ENCODE assay signal across 15 cellular contexts in the genomic region with DNA sequence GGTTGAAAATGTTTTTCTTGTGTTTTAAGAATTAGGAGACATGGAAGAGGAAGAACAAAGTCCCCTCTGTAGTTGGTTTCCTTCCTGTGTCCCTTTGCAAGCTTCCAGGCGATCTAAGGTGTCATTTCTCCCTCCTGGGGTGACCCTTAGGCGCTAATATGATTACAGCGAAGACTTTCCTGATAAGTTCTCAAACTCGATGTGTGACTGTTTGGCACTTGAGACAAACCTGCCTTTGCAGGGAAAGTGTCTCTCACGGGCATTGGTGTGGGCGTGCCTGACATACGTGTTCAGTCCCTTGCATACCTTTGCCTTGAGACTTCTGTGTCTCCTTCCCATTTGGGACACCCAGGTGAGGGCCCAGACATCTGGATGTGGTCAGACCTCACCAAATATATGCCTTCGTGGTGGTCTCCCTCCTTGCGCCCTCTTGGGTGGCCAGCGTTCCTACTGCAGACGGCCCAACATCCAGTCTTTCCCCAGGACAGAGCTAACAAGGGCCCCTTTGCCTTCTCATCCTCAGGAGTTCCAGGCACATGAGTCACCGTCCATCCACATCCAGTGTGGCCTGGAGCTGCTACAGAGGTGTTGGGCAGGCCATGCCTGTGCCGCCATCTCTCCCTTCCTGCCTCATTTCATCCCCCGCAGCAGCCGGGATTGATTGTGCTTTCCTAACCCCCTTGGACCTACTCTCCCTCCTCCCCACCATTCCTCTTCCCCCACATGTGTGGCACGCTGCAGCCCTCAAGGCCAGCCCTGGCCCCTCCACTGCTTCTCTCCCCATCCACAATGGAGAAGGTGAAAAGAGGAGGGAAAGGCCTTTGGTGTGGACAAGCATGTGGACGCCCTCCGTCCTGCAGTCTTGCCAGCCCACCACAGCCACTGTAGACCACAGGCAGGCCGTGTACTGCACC. TPM values are rescaled to one million over a fixed set of nuclear protein-coding genes. Genes with fewer than 3 reads are reported as not detected.
DNase-seq lines count a peak whose midpoint lies in the region; ATAC-seq, FAIRE-seq and TF ChIP-seq lines count a peak whose summit lies in the region.
"Had no signal": no experiment of that assay in that cellular context is flagged by ENCODE, and none has a peak within 500 bp of the region (broad histone marks: within the 10 kb centered on the region; RNA-seq: fewer than 3 reads in every experiment).

No MANE protein-coding gene starts in this region.

- 0 out of 2 replicates have a peak overlapping the region, but pooled peaks have one; percentile 16 for H3K27ac ChIP-seq in GM23248
- peak overlapping the region; percentile 10 for H3K27ac ChIP-seq in RWPE1
- H3K27ac ChIP-seq in endothelial cell of umbilical vein (ENCODE audit: insufficient read depth, low read depth, low read length): no peak overlapping the region
- H3K27ac ChIP-seq: testis had no signal

- H3K4me1 ChIP-seq in GM23248 (ENCODE audit: insufficient read depth) (peaks cover 11% of the 10 kb centered on the region), endothelial cell of umbilical vein (ENCODE audit: control insufficient read depth, extremely low read depth, insufficient read depth, low read length) (peaks cover 12% of the 10 kb centered on the region)

- TF ChIP-seq CTCF in RWPE1 (conservative IDR thresholded peaks at IDR 0.05; ENCODE audit: low read depth): no peak
- TF ChIP-seq CTCF in endothelial cell of umbilical vein (IDR thresholded peaks at IDR 0.05; ENCODE audit: extremely low read depth in 1 of 2, insufficient read depth in 1 of 2, low read depth in 1 of 2, low read length in 2 of 2): no peak
- no peak for TF ChIP-seq CTCF in GM13977 (IDR thresholded peaks at IDR 0.05; ENCODE audit: extremely low read depth, insufficient read depth, missing control alignments)

- POLR2A ChIA-PET in RWPE1 (lab: Yijun Ruan, JAX; ENCODE audit: low non-redundant PET) (no interaction called here), endothelial cell of umbilical vein (lab: Charles Lee) (no interaction called here)

- peaks cover 14% of the 10 kb centered on the region; the same call in 1 of the 2 replicates for H3F3A ChIP-seq in GM23248 (ENCODE audit: insufficient read depth)

- H3K9me1 ChIP-seq in endothelial cell of umbilical vein (replicated peaks; ENCODE audit: control insufficient read depth, extremely low read depth, insufficient read depth, low read length): no peaks in the 10 kb centered on the region

- BruUV-seq in endothelial cell of umbilical vein (replicated peaks; lab: Mats Ljungman, UMichigan): no TSS peak

- CTCF ChIA-PET in RWPE1 (lab: Yijun Ruan, JAX) (interaction anchor here (0.6 kb wide), 1 partner anchor 8 kb away, joined by 3 read pairs; no protein-coding TSS in a partner anchor), endothelial cell of umbilical vein (lab: Charles Lee) (interaction anchor here (0.7 to 5.9 kb wide), 3 partner anchors 9 to 180 kb away, joined by 4 to 52 read pairs (median 6); a partner anchor contains a TSS)

- H4K20me1 ChIP-seq in GM23248 (ENCODE audit: insufficient read depth) (0 out of 2 replicates have a peak, but pooled peaks cover 3% of the 10 kb centered on the region), endothelial cell of umbilical vein (replicated peaks; ENCODE audit: control insufficient read depth, extremely low read depth, insufficient read depth, low read length) (no peaks in the 10 kb centered on the region)

- H3K4me2 ChIP-seq in GM23248 (ENCODE audit: unreplicated experiment): peak overlapping the region; percentile 10
- H3K4me2 ChIP-seq in endothelial cell of umbilical vein (ENCODE audit: insufficient read depth, low read length): no peak overlapping the region

- H3K36me3 ChIP-seq in GM23248 (ENCODE audit: low read depth): peaks cover 28% of the 10 kb centered on the region; the same call in 1 of the 2 replicates
- peaks cover 9 to 44% of the 10 kb centered on the region in 2 experiments for H3K36me3 ChIP-seq in endothelial cell of umbilical vein (ENCODE audit: control insufficient read depth in 2 of 2, extremely low read depth in 1 of 2, insufficient read depth in 2 of 2, low read length in 2 of 2)

- peak; percentile 85 for DNase-seq in GM23248
- DNase-seq in RWPE1 (ENCODE audit: low spot score): peak; percentile 65
- DNase-seq in endothelial cell of umbilical vein (ENCODE audit: low read depth, low spot score): no peak
- DNase-seq in skeletal muscle cell (ENCODE audit: low read depth): peak; percentile 19
- no peak for DNase-seq in NCI-H524 (lab: John Stamatoyannopoulos, UW)
- DNase-seq in GM13977 (ENCODE audit: low spot score): no peak
- DNase-seq: Calu3, glutamatergic neuron, left colon, NCI-H1105, NCI-H446, RPMI8226, small intestine, testis had no signal

- no peaks in the 10 kb centered on the region for H3K9me2 ChIP-seq in GM23248 (ENCODE audit: insufficient read depth)

- 81% methylated on average over 19 of the region's 19 CpGs for WGBS in GM23248 (ENCODE audit: low coverage in 1 of 2, low lambda C conversion rate in 2 of 2, missing lambda C conversion rate in 2 of 2), 2 experiments

- H3K9me3 ChIP-seq in GM23248 (ENCODE audit: low read depth) (no peaks in the 10 kb centered on the region), endothelial cell of umbilical vein (replicated peaks; ENCODE audit: control insufficient read depth, insufficient read depth, low read length) (no peaks in the 10 kb centered on the region)
- H3K9me3 ChIP-seq: testis had no signal

- H3K79me2 ChIP-seq in GM23248 (ENCODE audit: insufficient read depth) (peaks cover 16% of the 10 kb centered on the region), endothelial cell of umbilical vein (ENCODE audit: control insufficient read depth, insufficient read depth, low read length) (peaks cover 17% of the 10 kb centered on the region)

- in situ Hi-C loops in GM23248 (cut with MboI): no loop called here
- in situ Hi-C loops in GM13977 (cut with MboI; ENCODE audit: low pct_unique_long_range_greater_than_20kb, low sequenced_read_pairs, unreplicated experiment): no loop called here

- TF ChIP-seq POLR2A in endothelial cell of umbilical vein (IDR thresholded peaks at IDR 0.05; ENCODE audit: low read depth, low read length): no peak

- H3K4me3 ChIP-seq in GM23248: no peak overlapping the region
- no peak overlapping the region for H3K4me3 ChIP-seq in endothelial cell of umbilical vein (replicated peaks in 1 of 3; ENCODE audit: insufficient read depth in 1 of 3, low read depth in 1 of 3, low read length in 3 of 3)
- no peak overlapping the region for H3K4me3 ChIP-seq in skeletal muscle cell (ENCODE audit: low read depth, low read length)
- H3K4me3 ChIP-seq: testis had no signal

- H3K9ac ChIP-seq in GM23248 (no peak overlapping the region), endothelial cell of umbilical vein (replicated peaks; ENCODE audit: extremely low read depth, insufficient read depth, low read length) (no peak overlapping the region)

- intact Hi-C loops in endothelial cell of umbilical vein (cut with micrococcal nuclease): no loop called here

- ATAC-seq in HG03521 (IDR thresholded peaks at IDR 0.05; ENCODE audit: unreplicated experiment): no peak
- ATAC-seq: left colon had no signal

- H2AFZ ChIP-seq in GM23248: no peak overlapping the region
- no peak overlapping the region for H2AFZ ChIP-seq in endothelial cell of umbilical vein (ENCODE audit: low read depth, low read length)

- peak; percentile 64 for FAIRE-seq in endothelial cell of umbilical vein (lab: Jason Lieb, UNC)
- FAIRE-seq: small intestine had no signal

- H3K27me3 ChIP-seq in GM23248 (replicated peaks; ENCODE audit: insufficient read depth) (no peaks in the 10 kb centered on the region), endothelial cell of umbilical vein (ENCODE audit: control insufficient read depth in 2 of 2, insufficient read depth in 2 of 2, low read length in 2 of 2) (no peaks in the 10 kb centered on the region)
- H3K27me3 ChIP-seq: testis had no signal

- dilution Hi-C loops in endothelial cell of umbilical vein (cut with MboI; ENCODE audit: extremely low pct_ligation_motif_present, low sequenced_read_pairs): no loop called here

TF ChIP-seq in endothelial cell of umbilical vein, 7 proteins besides CTCF, POLR2A, EP300 and RAD21 (continues in another document):
- no peak for TF ChIP-seq MYC (IDR thresholded peaks at IDR 0.05; ENCODE audit: low read depth, low read length)
- TF ChIP-seq FOS (IDR thresholded peaks at IDR 0.05; ENCODE audit: borderline replicate concordance, insufficient read depth, low read length): no peak
- TF ChIP-seq GATA2 (IDR thresholded peaks at IDR 0.05; ENCODE audit: insufficient read depth, insufficient read length, low read depth, low read length): no peak
- TF ChIP-seq JUN (IDR thresholded peaks at IDR 0.05; ENCODE audit: borderline replicate concordance, insufficient read depth, insufficient read length, low read depth): no peak
- TF ChIP-seq POLR2AphosphoS5 (IDR thresholded peaks at IDR 0.05; ENCODE audit: insufficient read depth, low read depth, low read length): no peak
- no peak for TF ChIP-seq EZH2 (IDR thresholded peaks at IDR 0.05; ENCODE audit: borderline replicate concordance, low read depth, low read length, severe bottlenecking)

RNA-seq across cellular contexts. Expression of a gene that starts 3.1 kb away (rescaled TPM):
- total RNA-seq in GM23248 (2014; rRNA removed; shearing (Covaris generic)): 51.8 and 55.9 TPM in 2 replicates
- polyA plus RNA-seq in GM23248 (2016; fragmentation: Nextera tagmentation; extraction: Ambion mirVana) (6.5 and 8.0 TPM in 2 replicates), endothelial cell of umbilical vein (30.4 and 35.8 TPM in 2 replicates)
- 86.5 and 93.3 TPM in 2 replicates for total RNA-seq in endothelial cell of umbilical vein
- 50.7 and 68.0 TPM in 2 replicates for polyA plus RNA-seq in endothelial cell of umbilical vein (2011; cell fraction: cytosol; rRNA removed)
- 33.7 and 41.3 TPM in 2 replicates for polyA plus RNA-seq in endothelial cell of umbilical vein (2011; cell fraction: nucleus; rRNA removed)
- 60.2 and 62.2 TPM in 2 replicates for polyA plus RNA-seq in endothelial cell of umbilical vein (2012)
- 48.3 and 54.0 TPM in 2 replicates for polyA minus RNA-seq in endothelial cell of umbilical vein
- 35.0 TPM for polyA minus RNA-seq in endothelial cell of umbilical vein (2011; cell fraction: cytosol; rRNA and poly(A)+ RNA removed)
- 13.1 and 24.5 TPM in 2 replicates for polyA minus RNA-seq in endothelial cell of umbilical vein (2011; cell fraction: nucleus; rRNA and poly(A)+ RNA removed)

RNA-seq across cellular contexts. Expression of a gene that starts 31.0 kb away (rescaled TPM):
- 28.3 and 58.9 TPM in 2 replicates for total RNA-seq in GM23248 (2014; rRNA removed; shearing (Covaris generic))
- polyA plus RNA-seq in GM23248 (2016; fragmentation: Nextera tagmentation; extraction: Ambion mirVana) (9.1 and 10.0 TPM in 2 replicates), endothelial cell of umbilical vein (40.7 and 48.6 TPM in 2 replicates)
- 92.2 and 95.0 TPM in 2 replicates for total RNA-seq in endothelial cell of umbilical vein
- 6.7 and 14.3 TPM in 2 replicates for polyA plus RNA-seq in endothelial cell of umbilical vein (2011; cell fraction: cytosol; rRNA removed)
- polyA plus RNA-seq in endothelial cell of umbilical vein (2011; cell fraction: nucleus; rRNA removed): 396 and 440 TPM in 2 replicates
- 41.3 and 78.8 TPM in 2 replicates for polyA plus RNA-seq in endothelial cell of umbilical vein (2012)
- 46.6 and 91.8 TPM in 2 replicates for polyA minus RNA-seq in endothelial cell of umbilical vein
- 6.8 TPM for polyA minus RNA-seq in endothelial cell of umbilical vein (2011; cell fraction: cytosol; rRNA and poly(A)+ RNA removed)
- 103 and 162 TPM in 2 replicates for polyA minus RNA-seq in endothelial cell of umbilical vein (2011; cell fraction: nucleus; rRNA and poly(A)+ RNA removed)

Comparison
In these comparisons a context has a peak if more than half of its experiments do, and no peak if none do; other contexts are left out.
1. DNase-seq: peak in GM23248 (single experiment), RWPE1 (single experiment) and skeletal muscle cell (single experiment); none in endothelial cell of umbilical vein (single experiment), NCI-H524 (0 of 2) and GM13977 (single experiment).